In genomic region chr20:346640-347316, GRCh38 we compare ENCODE assay signal across 8 cellular contexts. TPM values are rescaled to one million over a fixed set of nuclear protein-coding genes. Genes with fewer than 3 reads are reported as not detected.
A peak's percentile ranks its signal among the peaks of the same experiment; 100 is the strongest.
DNase-seq lines count a peak whose midpoint lies in the region; ATAC-seq and TF ChIP-seq lines count a peak whose summit lies in the region.

TSS of gene NRSN2 (plus strand) at chr20:347111. CDS start at chr20:349644, 2,533 bp downstream.

- H3K4me3 ChIP-seq in adrenal gland (peak within 1 kb of the TSS; percentile 9 to 73 (median 57)), cardiac muscle cell (peak within 1 kb of the TSS; percentile 79)

- H3K36me3 ChIP-seq in adrenal gland (replicated peaks in 1 of 2): peaks cover 0 to 18% of the 10 kb centered on the region in 2 donors
- peaks cover 6% of the 10 kb centered on the region for H3K36me3 ChIP-seq in cardiac muscle cell

- H3K4me1 ChIP-seq in adrenal gland (replicated peaks in 1 of 2) (peaks cover 0 to 11% of the 10 kb centered on the region in 2 donors), cardiac muscle cell (ENCODE audit: low read depth) (peaks cover 10% of the 10 kb centered on the region)

- peak; percentile 25 to 51 for TF ChIP-seq POLR2A in adrenal gland (IDR thresholded peaks at IDR 0.05)

- WGBS in adrenal gland, 4 donors: 1 to 10% (median 1%) methylated on average over 16 to 50 of the region's 50 CpGs

- no peaks in the 10 kb centered on the region for H3K27me3 ChIP-seq in adrenal gland
- no peaks in the 10 kb centered on the region for H3K27me3 ChIP-seq in cardiac muscle cell

- TF ChIP-seq CTCF in adrenal gland (IDR thresholded peaks at IDR 0.05): no peak
- no peak for TF ChIP-seq CTCF in cardiac muscle cell (IDR thresholded peaks at IDR 0.05; ENCODE audit: low read depth, low read length)

- H3K27ac ChIP-seq in adrenal gland: peak within 1 kb of the TSS; percentile 57 to 96 (median 90)
- H3K27ac ChIP-seq in cardiac muscle cell: peak within 1 kb of the TSS; percentile 93

- peak; percentile 20 for ATAC-seq in HG02938 (IDR thresholded peaks at IDR 0.05; ENCODE audit: unreplicated experiment)
- no peak for ATAC-seq in GM21717 (IDR thresholded peaks at IDR 0.05; ENCODE audit: unreplicated experiment)

- H3K9me3 ChIP-seq in adrenal gland (replicated peaks in 1 of 3): no peaks in the 10 kb centered on the region
- H3K9me3 ChIP-seq in cardiac muscle cell (ENCODE audit: low read depth): no peaks in the 10 kb centered on the region

- DNase-seq in NCI-H1436 (lab: John Stamatoyannopoulos, UW): peak; percentile 37
- DNase-seq in NCI-H1436 treated with DMSO at 0.1 percent for 48 hours (lab: John Stamatoyannopoulos, UW): no peak
- peak; percentile 67 to 83 for DNase-seq in NCI-H526 (lab: John Stamatoyannopoulos, UW)
- DNase-seq in adrenal gland: peak; percentile 76 to 87 (median 82)
- peak; percentile 72 to 79 for DNase-seq in cardiac muscle cell (ENCODE audit: low read depth in 1 of 2, low spot score in 1 of 2)
- peak; percentile 49 for DNase-seq in occipital lobe (lab: John Stamatoyannopoulos, UW)

- intact Hi-C loops in adrenal gland (cut with DNase I): no loop called here

RNA-seq across cellular contexts. Expression of gene NRSN2, which starts in this region (rescaled TPM):
- total RNA-seq in adrenal gland: 100 to 1,000 TPM in 2 of 8 donors, 10 to 100 TPM in 6; 45.5 to 146 (median 82.1) TPM
- 100 to 1,000 TPM in 2 of 3 donors, 10 to 100 TPM in 1; 70.0 to 263 (median 249) TPM for polyA plus RNA-seq in adrenal gland
- total RNA-seq in cardiac muscle cell: 111 and 190 TPM in 2 replicates
- polyA plus RNA-seq in cardiac muscle cell: 135 and 170 TPM in 2 replicates
- 27.0 TPM for total RNA-seq in occipital lobe
